ENCODE assay signal across 8 cellular contexts in genomic region chr14:24232645-24233537, GRCh38. TPM values are rescaled to one million over a fixed set of nuclear protein-coding genes. Genes with fewer than 3 reads are reported as not detected.
DNase-seq lines count a peak whose midpoint lies in the region; ATAC-seq and TF ChIP-seq lines count a peak whose summit lies in the region.

Gene GMPR2 (plus strand): TSS chr14:24232929. CDS start chr14:24233254, 325 bp downstream.

- peak within 1 kb of the TSS; percentile 90 for H3K9ac ChIP-seq in HUES6 (ENCODE audit: low read length)

- DNase-seq in NCI-H2227 treated with DMSO at 0.1 percent for 48 hours (lab: John Stamatoyannopoulos, UW) (peak; percentile 93), NCI-H2227 (lab: John Stamatoyannopoulos, UW; ENCODE audit: unreplicated experiment) (no peak), WTC11 (ENCODE audit: low spot score) (no peak), foreskin keratinocyte (peak in 1 of 2 donors; percentile 22), occipital lobe (lab: John Stamatoyannopoulos, UW) (no peak), SKM-1 treated with dmso at 0.1 percent for 144 hours (lab: John Stamatoyannopoulos, UW; ENCODE audit: unreplicated experiment) (no peak)

- peak within 1 kb of the TSS; percentile 99 for H3K4me3 ChIP-seq in HUES6 (ENCODE audit: low read depth, low read length)

- peaks cover 28% of the 10 kb centered on the region for H3K36me3 Mint-ChIP-seq in WTC11

- H3K27me3 Mint-ChIP-seq in WTC11 (ENCODE audit: low read depth) = no peaks in the 10 kb centered on the region

- peak; percentile 65 for ATAC-seq in GM21529 (IDR thresholded peaks at IDR 0.05; ENCODE audit: unreplicated experiment)
- peak; percentile 56 for ATAC-seq in WTC11
- peak; percentile 34 for ATAC-seq in foreskin keratinocyte

- CTCF ChIA-PET in WTC11 (lab: Charles Lee) = interaction anchor here (0.7 to 1.7 kb wide), 2 partner anchors 9 to 199 kb away, joined by 3 to 12 read pairs; partner anchors contain the start of gene TINF2

- peaks cover 11% of the 10 kb centered on the region; the same call in 1 of the 2 replicates for H3K4me1 ChIP-seq in HUES6 (ENCODE audit: control insufficient read depth, insufficient read depth, low read length)
- peaks cover 4% of the 10 kb centered on the region for H3K4me1 ChIP-seq in foreskin keratinocyte

- H3K27ac ChIP-seq in HUES6 (ENCODE audit: low read depth, low read length) = peak within 1 kb of the TSS; percentile 74; the same call in 1 of the 2 replicates
- H3K27ac ChIP-seq in foreskin keratinocyte = peak within 1 kb of the TSS; percentile 81

- no peaks in the 10 kb centered on the region for H3K9me3 ChIP-seq in HUES6 (ENCODE audit: control insufficient read depth, insufficient read depth, low read depth, low read length)

- POLR2A ChIA-PET in WTC11 (lab: Charles Lee) = interaction anchor here (0.9 to 1.9 kb wide), 2 partner anchors 9 to 38 kb away, joined by 4 to 9 read pairs; partner anchors contain the start of gene TINF2

- peaks cover 22% of the 10 kb centered on the region for H3K4me1 Mint-ChIP-seq in WTC11

- H3K4me3 Mint-ChIP-seq in WTC11 = peak within 1 kb of the TSS; percentile 99

- no peak for TF ChIP-seq CTCF in WTC11 (IDR thresholded peaks at IDR 0.05)
- TF ChIP-seq CTCF in foreskin keratinocyte (conservative IDR thresholded peaks at IDR 0.05) = no peak

- H3K27ac Mint-ChIP-seq in WTC11 = peak within 1 kb of the TSS; percentile 99

- H3K9me3 Mint-ChIP-seq in WTC11 = no peaks in the 10 kb centered on the region

- H3K36me3 ChIP-seq in HUES6 (ENCODE audit: control insufficient read depth, insufficient read depth, low read length) = peaks cover 40% of the 10 kb centered on the region

- H3K27me3 ChIP-seq in HUES6 (ENCODE audit: control insufficient read depth, insufficient read depth, low read length) = no peaks in the 10 kb centered on the region
- H3K27me3 ChIP-seq in foreskin keratinocyte = no peaks in the 10 kb centered on the region

TF ChIP-seq in WTC11, 78 proteins besides CTCF, POLR2A, EP300 and RAD21:
- TF ChIP-seq FOXP4 (CRISPR knock-in tag; IDR thresholded peaks at IDR 0.05) = peak; percentile 37; the same call in 1 of the 2 replicates
- peak; percentile 52; the same call in 1 of the 2 replicates for TF ChIP-seq FOXP1 (CRISPR knock-in tag; IDR thresholded peaks at IDR 0.05; ENCODE audit: borderline replicate concordance)
- TF ChIP-seq ZNF281 (CRISPR knock-in tag; IDR thresholded peaks at IDR 0.05) = 0 out of 2 replicates have a peak, but pooled peaks have one; percentile 18
- TF ChIP-seq GABPB1 (CRISPR knock-in tag; IDR thresholded peaks at IDR 0.05) = peak; percentile 28; the same call in 1 of the 2 replicates
- TF ChIP-seq ZNF396 (CRISPR knock-in tag; IDR thresholded peaks at IDR 0.05; ENCODE audit: borderline replicate concordance) = no peak
- no peak for TF ChIP-seq ZBTB21 (CRISPR knock-in tag; IDR thresholded peaks at IDR 0.05; ENCODE audit: borderline replicate concordance)
- TF ChIP-seq USF2 (CRISPR knock-in tag; IDR thresholded peaks at IDR 0.05) = peak; percentile 5; the same call in 1 of the 2 replicates
- peak; percentile 70; the same call in 1 of the 2 replicates for TF ChIP-seq FOXK1 (CRISPR knock-in tag; IDR thresholded peaks at IDR 0.05)
- TF ChIP-seq SMAD3 (CRISPR knock-in tag; IDR thresholded peaks at IDR 0.05; ENCODE audit: borderline replicate concordance) = 0 out of 2 replicates have a peak, but pooled peaks have one; percentile 17
- TF ChIP-seq CREM (CRISPR knock-in tag; IDR thresholded peaks at IDR 0.05) = no peak
- TF ChIP-seq MAX (CRISPR knock-in tag; IDR thresholded peaks at IDR 0.05) = peak; percentile 24; the same call in 1 of the 2 replicates

RNA-seq across cellular contexts. Expression of gene GMPR2, which starts in this region (rescaled TPM):
- 74.2 to 82.3 TPM (median 78.4 TPM) in 3 replicates for total RNA-seq in WTC11 (2021)
- 72.3 and 77.2 TPM in 2 replicates for total RNA-seq in foreskin keratinocyte
- 59.1 and 71.7 TPM in 2 replicates for polyA plus RNA-seq in foreskin keratinocyte
- 38.8 TPM for total RNA-seq in occipital lobe
